ENCODE assay signal across 9 cellular contexts in genomic region chr19:35002037-35002535, GRCh38. TPM values are rescaled to one million over a fixed set of nuclear protein-coding genes. Genes with fewer than 3 reads are reported as not detected.
DNase-seq lines count a peak whose midpoint lies in the region; FAIRE-seq and TF ChIP-seq lines count a peak whose summit lies in the region.
"Had no signal": no experiment of that assay in that cellular context is flagged by ENCODE, and none has a peak within 500 bp of the region (broad histone marks: within the 10 kb centered on the region; RNA-seq: fewer than 3 reads in every experiment).

No MANE protein-coding gene starts in this region.

- TF ChIP-seq CTCF in GM06990 (IDR thresholded peaks at IDR 0.05; ENCODE audit: insufficient read depth, low read length, poor library complexity, severe bottlenecking) (no peak), OCI-LY1 (IDR thresholded peaks at IDR 0.05; ENCODE audit: low read length) (no peak), endothelial cell (IDR thresholded peaks at IDR 0.05; ENCODE audit: unreplicated experiment) (no peak), progenitor cell of endocrine pancreas (IDR thresholded peaks at IDR 0.05; ENCODE audit: unreplicated experiment) (no peak)

- peak overlapping the region; percentile 93 for H3K4me2 ChIP-seq in OCI-LY1 (ENCODE audit: low read length)
- H3K4me2 ChIP-seq: KMS-11 had no signal

- no peaks in the 10 kb centered on the region for H3K9me2 ChIP-seq in OCI-LY1 (ENCODE audit: low read depth, low read length)

- H3K27me3 ChIP-seq in GM06990 (replicated peaks; ENCODE audit: control insufficient read depth, insufficient read depth, low read length): no peaks in the 10 kb centered on the region
- no peaks in the 10 kb centered on the region for H3K27me3 ChIP-seq in OCI-LY1 (ENCODE audit: insufficient read depth, low read length)

- DNase-seq in GM06990 (ENCODE audit: extremely low read depth, insufficient read length): no peak
- DNase-seq in endothelial cell (ENCODE audit: low spot score): no peak
- no peak for DNase-seq in progenitor cell of endocrine pancreas (ENCODE audit: low spot score, unreplicated experiment)
- DNase-seq in GM12891 (ENCODE audit: insufficient read length, low spot score): no peak
- no peak for DNase-seq in urothelium cell line (ENCODE audit: low spot score)
- no peak for DNase-seq in activated CD8-positive, alpha-beta memory T cell treated with anti-CD3 and anti-CD28 coated beads for 24 hours

- no peaks in the 10 kb centered on the region for H4K20me1 ChIP-seq in OCI-LY1 (ENCODE audit: insufficient read depth, low read length)

- peaks cover 50% of the 10 kb centered on the region for H3K4me1 ChIP-seq in OCI-LY1 (ENCODE audit: insufficient read depth, low read length, severe bottlenecking)

- H3K27ac ChIP-seq in OCI-LY1 (ENCODE audit: low read depth, low read length, poor library complexity, severe bottlenecking): peak overlapping the region; percentile 84
- H3K27ac ChIP-seq: KMS-11 had no signal

- H2AFZ ChIP-seq in OCI-LY1 (ENCODE audit: low read length): no peak overlapping the region

- H3K27me3 Mint-ChIP-seq in endothelial cell (ENCODE audit: unreplicated experiment) (peaks cover 28% of the 10 kb centered on the region), progenitor cell of endocrine pancreas (no peaks in the 10 kb centered on the region)

- peak overlapping the region; percentile 91; the same call in 1 of the 2 replicates for H3K9ac ChIP-seq in OCI-LY1 (ENCODE audit: low read length)
- H3K9ac ChIP-seq: KMS-11 had no signal

- H3K27ac Mint-ChIP-seq in endothelial cell (ENCODE audit: unreplicated experiment) (peak overlapping the region; percentile 93), progenitor cell of endocrine pancreas (peak overlapping the region; percentile 94)

- H3K36me3 Mint-ChIP-seq in endothelial cell (ENCODE audit: low read depth, unreplicated experiment): peaks cover 27% of the 10 kb centered on the region
- peaks cover 9% of the 10 kb centered on the region for H3K36me3 Mint-ChIP-seq in progenitor cell of endocrine pancreas (ENCODE audit: insufficient read depth)

- FAIRE-seq in GM12891 (lab: Jason Lieb, UNC) (no peak), urothelium cell line (lab: Jason Lieb, UNC) (no peak)
- FAIRE-seq: RCC 7860 had no signal

- H3K4me1 Mint-ChIP-seq in endothelial cell (ENCODE audit: unreplicated experiment) (peaks cover 56% of the 10 kb centered on the region), progenitor cell of endocrine pancreas (ENCODE audit: low read depth) (peaks cover 52% of the 10 kb centered on the region)

- peaks cover 28% of the 10 kb centered on the region for H3K79me2 ChIP-seq in OCI-LY1 (ENCODE audit: insufficient read depth, low read length)

- no peaks in the 10 kb centered on the region for H3F3A ChIP-seq in OCI-LY1 (ENCODE audit: insufficient read depth, low read length)

- peak overlapping the region; percentile 31 for H3K4me3 ChIP-seq in GM06990 (replicated peaks; ENCODE audit: low read depth, low read length)
- H3K4me3 ChIP-seq in OCI-LY1 (ENCODE audit: low read depth, low read length, poor library complexity, severe bottlenecking): peak overlapping the region; percentile 86

- no peaks in the 10 kb centered on the region for H3K9me3 ChIP-seq in OCI-LY1 (ENCODE audit: low read length)

- H3K9me3 Mint-ChIP-seq in endothelial cell (ENCODE audit: unreplicated experiment) (no peaks in the 10 kb centered on the region), progenitor cell of endocrine pancreas (ENCODE audit: low read depth) (no peaks in the 10 kb centered on the region)

- no peak for TF ChIP-seq POLR2A in GM12891 (IDR thresholded peaks at IDR 0.05; ENCODE audit: low read depth, low read length)

- H3K36me3 ChIP-seq in GM06990 (ENCODE audit: control insufficient read depth, insufficient read depth, low read length) (peaks cover 15% of the 10 kb centered on the region), OCI-LY1 (ENCODE audit: insufficient read depth, low read length) (peaks cover 45% of the 10 kb centered on the region)

- peak overlapping the region; percentile 99 for H3K4me3 Mint-ChIP-seq in endothelial cell (ENCODE audit: unreplicated experiment)
- H3K4me3 Mint-ChIP-seq in progenitor cell of endocrine pancreas (ENCODE audit: low read depth): peak overlapping the region; percentile 91

TF ChIP-seq in GM12891, 5 proteins besides CTCF, POLR2A, EP300 and RAD21:
- TF ChIP-seq POLR2AphosphoS5 (IDR thresholded peaks at IDR 0.05; ENCODE audit: low read depth, low read length): no peak
- no peak for TF ChIP-seq TAF1 (IDR thresholded peaks at IDR 0.05; ENCODE audit: low read depth, low read length)
- TF ChIP-seq SPI1 (IDR thresholded peaks at IDR 0.05; ENCODE audit: low read depth, low read length): no peak
- no peak for TF ChIP-seq PAX5 (IDR thresholded peaks at IDR 0.05; ENCODE audit: insufficient read depth, low read length, severe bottlenecking)

RNA-seq across cellular contexts. Expression of gene GRAMD1A, which starts 2.0 kb away (rescaled TPM):
- 156 TPM for total RNA-seq in endothelial cell (ENCODE audit: unreplicated experiment)
- 111 and 118 TPM in 2 replicates for total RNA-seq in progenitor cell of endocrine pancreas
- 58.2 TPM for polyA plus RNA-seq in GM12891 (2012; ENCODE audit: low read depth, missing spikeins)

RNA-seq across cellular contexts. Expression of gene SCN1B, which starts 28.2 kb away (rescaled TPM):
- total RNA-seq in endothelial cell (ENCODE audit: unreplicated experiment) (0.62 TPM), progenitor cell of endocrine pancreas (1.7 and 1.8 TPM in 2 replicates)
- 0.18 TPM for polyA plus RNA-seq in GM12891 (2012; ENCODE audit: low read depth, missing spikeins)

RNA-seq across cellular contexts. Expression of gene ZNF792, which starts 38.1 kb away (rescaled TPM):
- total RNA-seq in endothelial cell (ENCODE audit: unreplicated experiment) (68.6 TPM), progenitor cell of endocrine pancreas (14.4 TPM in 2 replicates)
- polyA plus RNA-seq in GM12891 (2012; ENCODE audit: low read depth, missing spikeins): 1.4 TPM

RNA-seq across cellular contexts. Expression of gene HPN, which starts 39.4 kb away (rescaled TPM):
- 1.3 TPM for total RNA-seq in endothelial cell (ENCODE audit: unreplicated experiment)
- 70.5 and 71.5 TPM in 2 replicates for total RNA-seq in progenitor cell of endocrine pancreas
- 0.06 TPM for polyA plus RNA-seq in GM12891 (2012; ENCODE audit: low read depth, missing spikeins)
